1 cellular context compared by ENCODE assay signal in genomic region chr16:30958164-30959083, GRCh38.
TF ChIP-seq lines count a peak whose summit lies in the region.

No MANE protein-coding gene starts in this region.

TF ChIP-seq in GM12878, 131 proteins besides CTCF, POLR2A, EP300 and RAD21:
- TF ChIP-seq, protein P1, sequence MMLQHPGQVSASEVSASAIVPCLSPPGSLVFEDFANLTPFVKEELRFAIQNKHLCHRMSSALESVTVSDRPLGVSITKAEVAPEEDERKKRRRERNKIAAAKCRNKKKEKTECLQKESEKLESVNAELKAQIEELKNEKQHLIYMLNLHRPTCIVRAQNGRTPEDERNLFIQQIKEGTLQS (IDR thresholded peaks at IDR 0.05; ENCODE audit: borderline replicate concordance, extremely low read depth, low read depth, low read length) = no peak
- TF ChIP-seq E4F1 (IDR thresholded peaks at IDR 0.05; ENCODE audit: borderline replicate concordance, partially characterized antibody) = no peak
- TF ChIP-seq EGR1 (IDR thresholded peaks at IDR 0.05; ENCODE audit: borderline replicate concordance in 1 of 2, low read depth in 2 of 2, low read length in 2 of 2) = peak in 1 of 2 experiments; percentile 29; a peak in 1 of 3 replicates
